In the genomic region with DNA sequence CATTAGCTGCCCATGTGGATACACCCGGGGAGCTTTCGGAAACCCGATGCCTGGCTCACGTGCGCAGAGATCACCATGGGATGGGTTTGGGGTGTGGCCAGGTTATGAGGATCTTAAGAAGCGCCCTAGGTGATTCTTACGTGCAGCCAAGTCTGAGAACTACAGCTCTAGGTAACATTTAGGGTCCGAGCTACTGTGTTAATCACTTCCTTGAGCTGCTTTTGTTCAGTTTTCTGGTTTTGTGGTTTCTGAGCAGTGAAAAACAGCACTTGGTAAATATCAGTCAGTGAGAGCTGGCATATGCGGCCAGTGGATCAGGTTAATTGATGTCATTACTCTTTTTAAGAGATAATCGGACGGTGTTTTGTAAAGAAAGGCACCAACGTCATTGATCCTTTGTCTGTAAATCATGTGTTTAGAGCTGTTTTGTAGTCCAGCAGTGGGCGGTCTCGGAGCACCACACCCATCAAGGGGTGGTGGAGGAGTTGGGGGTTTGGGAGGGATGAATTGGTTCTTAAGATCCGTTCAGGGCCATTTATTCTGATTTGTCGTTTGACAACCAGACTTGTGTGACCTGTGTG, we compare ENCODE assay signal across 17 cellular contexts.
DNase-seq lines count a peak whose midpoint lies in the region; ATAC-seq and TF ChIP-seq lines count a peak whose summit lies in the region.
"Had no signal": no experiment of that assay in that cellular context is flagged by ENCODE, and none has a peak within 500 bp of the region (broad histone marks: within the 10 kb centered on the region; RNA-seq: fewer than 3 reads in every experiment).

No MANE protein-coding gene starts in this region.

- no peak overlapping the region for H3K14ac ChIP-seq in H9 (ENCODE audit: insufficient read depth, low read length)
- no peak overlapping the region for H3K14ac ChIP-seq in neuronal stem cell (ENCODE audit: low read length)

- peaks cover 0 to 23% of the 10 kb centered on the region in 2 donors for H3K36me3 ChIP-seq in neuronal stem cell (replicated peaks in 1 of 2; ENCODE audit: control insufficient read depth in 2 of 2, insufficient read depth in 2 of 2, low read length in 2 of 2)
- H3K36me3 ChIP-seq: thoracic aorta had no signal

- TF ChIP-seq CTCF in H9 (conservative IDR thresholded peaks at IDR 0.05) = no peak

- no peak overlapping the region for H4K5ac ChIP-seq in H9 (ENCODE audit: insufficient read length, low read depth, low read length)

- H3K56ac ChIP-seq in H9 (ENCODE audit: insufficient read length, low read depth, low read length) = no peak overlapping the region

- H3K4ac ChIP-seq in H9 (ENCODE audit: low read depth, low read length) (no peak overlapping the region), neuronal stem cell (ENCODE audit: low read length) (no peak overlapping the region)

- H2AFZ ChIP-seq in H9 (ENCODE audit: low read length) (no peak overlapping the region), neuronal stem cell (ENCODE audit: low read length) (no peak overlapping the region)

- H2BK15ac ChIP-seq in H9 (ENCODE audit: low read depth, low read length) = no peak overlapping the region
- H2BK15ac ChIP-seq in neuronal stem cell (ENCODE audit: low read length) = no peak overlapping the region

- POLR2A ChIA-PET in activated CD4-positive, alpha-beta T cell treated with anti-CD3 and anti-CD28 coated beads for 36 hours (lab: Charles Lee) = no interaction called here
- POLR2A ChIA-PET in naive thymus-derived CD8-positive, alpha-beta T cell (lab: Charles Lee) = interaction anchor here (1.0 to 1.9 kb wide), 3 partner anchors 49 to 87 kb away, joined by 3 to 12 read pairs (median 4); no protein-coding TSS in a partner anchor

- H3K4me1 ChIP-seq in H9 (ENCODE audit: insufficient read depth, low read length) (no peaks in the 10 kb centered on the region), neuronal stem cell (ENCODE audit: control insufficient read depth in 2 of 2, insufficient read depth in 1 of 2, low read depth in 1 of 2, low read length in 2 of 2) (peaks cover 0 to 10% of the 10 kb centered on the region in 2 donors)

- no peaks in the 10 kb centered on the region for H3K79me2 ChIP-seq in H9 (ENCODE audit: insufficient read depth, low read length)

- H2BK5ac ChIP-seq in H9 (ENCODE audit: insufficient read length, low read length) (no peak overlapping the region), neuronal stem cell (ENCODE audit: low read length) (no peak overlapping the region)

- H3K9ac ChIP-seq in H9 (ENCODE audit: extremely low read depth, insufficient read length, low read length) = no peak overlapping the region
- H3K9ac ChIP-seq in neuronal stem cell (ENCODE audit: low read depth, low read length, poor library complexity) = no peak overlapping the region
- H3K9ac ChIP-seq: SK-N-SH had no signal

- peak overlapping the region; percentile 2 for H3K27ac Mint-ChIP-seq in activated CD4-positive, alpha-beta T cell treated with anti-CD3 and anti-CD28 coated beads for 36 hours
- H3K27ac Mint-ChIP-seq in H9 = peak overlapping the region in 2 of 3 experiments; percentile 37 to 68; a peak in 3 of 7 replicates
- H3K27ac Mint-ChIP-seq in T-helper 2 cell treated with Interferon-gamma antibody and Interleukin-4, amounts not matched to agents 5 μg/mL and 100 μg/mL, for 36 hours = peak overlapping the region; percentile 29
- H3K27ac Mint-ChIP-seq in naive thymus-derived CD8-positive, alpha-beta T cell = peak overlapping the region; percentile 87 to 94 (median 92)
- H3K27ac Mint-ChIP-seq: HFFc6 had no signal

- peak; percentile 63 for ATAC-seq in activated CD4-positive, alpha-beta T cell treated with anti-CD3 and anti-CD28 coated beads for 36 hours
- ATAC-seq in naive thymus-derived CD8-positive, alpha-beta T cell = peak; percentile 57 to 76
- no peak for ATAC-seq in GM21515 (IDR thresholded peaks at IDR 0.05; ENCODE audit: unreplicated experiment)
- ATAC-seq: PC-3 had no signal

- H4K8ac ChIP-seq in H9 (replicated peaks; ENCODE audit: insufficient read length, low read depth, low read length) (no peak overlapping the region), neuronal stem cell (ENCODE audit: low read depth, low read length) (no peak overlapping the region)

- H4K91ac ChIP-seq in H9 (ENCODE audit: insufficient read length, low read depth, low read length) = no peak overlapping the region
- H4K91ac ChIP-seq in neuronal stem cell (ENCODE audit: low read depth, low read length, poor library complexity) = no peak overlapping the region

- no peak overlapping the region for H3K4me3 Mint-ChIP-seq in activated CD4-positive, alpha-beta T cell treated with anti-CD3 and anti-CD28 coated beads for 36 hours
- H3K4me3 Mint-ChIP-seq in H9 = no peak overlapping the region
- H3K4me3 Mint-ChIP-seq in T-helper 2 cell treated with Interferon-gamma antibody and Interleukin-4, amounts not matched to agents 5 μg/mL and 100 μg/mL, for 36 hours = no peak overlapping the region
- peak overlapping the region in 9 of 10 donors; percentile 31 to 68 (median 51) for H3K4me3 Mint-ChIP-seq in naive thymus-derived CD8-positive, alpha-beta T cell
- H3K4me3 Mint-ChIP-seq: HFFc6 had no signal

- H3K27me3 ChIP-seq in H9 (ENCODE audit: insufficient read depth, low read length) = no peaks in the 10 kb centered on the region
- no peaks in the 10 kb centered on the region for H3K27me3 ChIP-seq in neuronal stem cell (ENCODE audit: control insufficient read depth in 3 of 3, insufficient read depth in 3 of 3, low read depth in 1 of 3, low read length in 3 of 3)

- H3K36me3 Mint-ChIP-seq in activated CD4-positive, alpha-beta T cell treated with anti-CD3 and anti-CD28 coated beads for 36 hours (ENCODE audit: low read depth) = peaks cover 64% of the 10 kb centered on the region
- H3K36me3 Mint-ChIP-seq in H9 (ENCODE audit: insufficient read depth in 1 of 3, low read depth in 3 of 3) = peaks cover 19 to 73% (median 67%) of the 10 kb centered on the region in 3 experiments; a peak in 6 of 7 replicates
- peaks cover 70% of the 10 kb centered on the region for H3K36me3 Mint-ChIP-seq in T-helper 2 cell treated with Interferon-gamma antibody and Interleukin-4, amounts not matched to agents 5 μg/mL and 100 μg/mL, for 36 hours (ENCODE audit: low read depth)
- peaks cover 11 to 95% (median 47%) of the 10 kb centered on the region in 3 donors for H3K36me3 Mint-ChIP-seq in naive thymus-derived CD8-positive, alpha-beta T cell

- H2BK120ac ChIP-seq in H9 (ENCODE audit: low read depth, low read length, poor library complexity, severe bottlenecking) = no peak overlapping the region
- no peak overlapping the region for H2BK120ac ChIP-seq in neuronal stem cell (ENCODE audit: low read depth, low read length)

- H3K23ac ChIP-seq in H9 (ENCODE audit: insufficient read length, low read depth, low read length) = no peak overlapping the region
- no peak overlapping the region for H3K23ac ChIP-seq in neuronal stem cell (ENCODE audit: low read depth, low read length, poor library complexity)

- no peak overlapping the region for H3K27ac ChIP-seq in H9 (ENCODE audit: insufficient read length, low read depth, low read length)
- H3K27ac ChIP-seq in neuronal stem cell (replicated peaks; ENCODE audit: low read length) = no peak overlapping the region
- H3K27ac ChIP-seq: skin epidermis, thoracic aorta, VCaP had no signal

- H3K4me3 ChIP-seq in neuronal stem cell (ENCODE audit: low read length in 2 of 2) = no peak overlapping the region
- H3K4me3 ChIP-seq: skin epidermis, thoracic aorta had no signal

- no peak overlapping the region for H3K18ac ChIP-seq in H9 (ENCODE audit: insufficient read length, low read depth, low read length)
- H3K18ac ChIP-seq in neuronal stem cell (ENCODE audit: low read length) = no peak overlapping the region

- no peak for DNase-seq in activated CD4-positive, alpha-beta T cell treated with anti-CD3 and anti-CD28 coated beads for 36 hours
- DNase-seq in activated CD4-positive, alpha-beta T cell treated with anti-CD3 and anti-CD28 coated beads, Interleukin-2, amount 50 U/mL, for 48 hours = no peak
- DNase-seq in H9 = no peak
- DNase-seq in T-helper 2 cell treated with Interferon-gamma antibody and Interleukin-4, amounts not matched to agents 5 μg/mL and 100 μg/mL, for 36 hours (ENCODE audit: low spot score) = no peak
- DNase-seq in naive thymus-derived CD8-positive, alpha-beta T cell = peak in 7 of 10 donors; percentile 7 to 45 (median 28)
- DNase-seq in neuronal stem cell (ENCODE audit: low spot score) = no peak
- no peak for DNase-seq in stimulated activated CD4-positive, alpha-beta T cell treated with anti-CD3 and anti-CD28 coated beads, Interleukin-4, amount 100 ng/mL, for 4 hours
- DNase-seq: ACHN; effector CD8-positive, alpha-beta T cell; foreskin fibroblast; HFFc6; PC-3; SK-N-SH had no signal

- WGBS in H9 (ENCODE audit: extremely low coverage, insufficient read length, low lambda C conversion rate) = no CpG with 5 or more reads among the region's 16 CpGs
- no CpG with 5 or more reads among the region's 16 CpGs for WGBS in neuronal stem cell (ENCODE audit: extremely low coverage in 2 of 2, insufficient read length in 2 of 2, insufficient replicate concordance in 1 of 2), 2 donors

- H4K20me1 ChIP-seq in H9 (ENCODE audit: control insufficient read depth, insufficient read depth, insufficient read length) = no peaks in the 10 kb centered on the region

- CTCF ChIA-PET in activated CD4-positive, alpha-beta T cell treated with anti-CD3 and anti-CD28 coated beads for 36 hours (lab: Charles Lee) = interaction anchor here (0.7 to 1.0 kb wide), 2 partner anchors 8 to 82 kb away, joined by 3 read pairs; no protein-coding TSS in a partner anchor

- H2AK5ac ChIP-seq in H9 (ENCODE audit: insufficient read length, low read length) (no peak overlapping the region), neuronal stem cell (ENCODE audit: low read depth, low read length) (no peak overlapping the region)

- no peak overlapping the region for H2BK12ac ChIP-seq in H9 (ENCODE audit: insufficient read length, low read depth, low read length)
- H2BK12ac ChIP-seq in neuronal stem cell (ENCODE audit: low read length) = no peak overlapping the region

- no peak overlapping the region for H2BK20ac ChIP-seq in H9 (ENCODE audit: low read depth, low read length, poor library complexity, severe bottlenecking)

- H3K4me2 ChIP-seq in H9 (ENCODE audit: insufficient read depth, insufficient read length, low read length) (no peak overlapping the region), neuronal stem cell (ENCODE audit: insufficient read depth, low read length, poor library complexity, severe bottlenecking) (no peak overlapping the region)
- H3K4me2 ChIP-seq: SK-N-SH had no signal

- no peak overlapping the region for H3T11ph ChIP-seq in H9 (ENCODE audit: low read length)

- intact Hi-C loops in activated CD4-positive, alpha-beta T cell treated with anti-CD3 and anti-CD28 coated beads for 36 hours (cut with DNase I, micrococcal nuclease) = no loop called here

- no peaks in the 10 kb centered on the region for H3K23me2 ChIP-seq in H9 (ENCODE audit: insufficient read length, low read depth, low read length, poor library complexity, severe bottlenecking)

- peaks cover 57% of the 10 kb centered on the region for H3K4me1 Mint-ChIP-seq in activated CD4-positive, alpha-beta T cell treated with anti-CD3 and anti-CD28 coated beads for 36 hours
- H3K4me1 Mint-ChIP-seq in H9 = peaks cover 4 to 8% of the 10 kb centered on the region in 2 experiments; a peak in 3 of 4 replicates
- peaks cover 23% of the 10 kb centered on the region for H3K4me1 Mint-ChIP-seq in T-helper 2 cell treated with Interferon-gamma antibody and Interleukin-4, amounts not matched to agents 5 μg/mL and 100 μg/mL, for 36 hours (ENCODE audit: low read depth)
- H3K4me1 Mint-ChIP-seq in naive thymus-derived CD8-positive, alpha-beta T cell = peaks cover 53 to 79% (median 75%) of the 10 kb centered on the region in 4 donors

- H3K9me3 ChIP-seq in H9 (ENCODE audit: control insufficient read depth, low read depth, low read length) (no peaks in the 10 kb centered on the region), neuronal stem cell (replicated peaks in 1 of 2; ENCODE audit: control insufficient read depth in 2 of 2, insufficient read depth in 1 of 2, low read depth in 1 of 2, low read length in 2 of 2) (no peaks in the 10 kb centered on the region)
- H3K9me3 ChIP-seq: SK-N-SH, thoracic aorta had no signal

- no peaks in the 10 kb centered on the region for H3K79me1 ChIP-seq in H9 (ENCODE audit: insufficient read depth, low read depth, low read length, poor library complexity, severe bottlenecking)
- no peaks in the 10 kb centered on the region for H3K79me1 ChIP-seq in neuronal stem cell (ENCODE audit: low read depth, low read length)

- no peaks in the 10 kb centered on the region for H3K9me3 Mint-ChIP-seq in activated CD4-positive, alpha-beta T cell treated with anti-CD3 and anti-CD28 coated beads for 36 hours (ENCODE audit: low read depth)
- H3K9me3 Mint-ChIP-seq in H9 = no peaks in the 10 kb centered on the region
- no peaks in the 10 kb centered on the region for H3K9me3 Mint-ChIP-seq in T-helper 2 cell treated with Interferon-gamma antibody and Interleukin-4, amounts not matched to agents 5 μg/mL and 100 μg/mL, for 36 hours
- H3K9me3 Mint-ChIP-seq in naive thymus-derived CD8-positive, alpha-beta T cell = no peaks in the 10 kb centered on the region
- H3K9me3 Mint-ChIP-seq: HFFc6 had no signal

- H3K27me3 Mint-ChIP-seq in activated CD4-positive, alpha-beta T cell treated with anti-CD3 and anti-CD28 coated beads for 36 hours = no peaks in the 10 kb centered on the region
- no peaks in the 10 kb centered on the region for H3K27me3 Mint-ChIP-seq in H9 (ENCODE audit: low read depth)
- H3K27me3 Mint-ChIP-seq in T-helper 2 cell treated with Interferon-gamma antibody and Interleukin-4, amounts not matched to agents 5 μg/mL and 100 μg/mL, for 36 hours (ENCODE audit: low read depth) = no peaks in the 10 kb centered on the region
- no peaks in the 10 kb centered on the region for H3K27me3 Mint-ChIP-seq in naive thymus-derived CD8-positive, alpha-beta T cell

Comparison
In these comparisons a context has a peak if more than half of its experiments do, and no peak if none do; other contexts are left out.
1. DNase-seq: peak in naive thymus-derived CD8-positive, alpha-beta T cell (7 of 10); none in activated CD4-positive, alpha-beta T cell treated with anti-CD3 and anti-CD28 coated beads for 36 hours (single experiment), activated CD4-positive, alpha-beta T cell treated with anti-CD3 and anti-CD28 coated beads, Interleukin-2, amount 50 U/mL, for 48 hours (0 of 2), H9 (single experiment), T-helper 2 cell treated with Interferon-gamma antibody and Interleukin-4, amounts not matched to agents 5 μg/mL and 100 μg/mL, for 36 hours (single experiment), neuronal stem cell (single experiment) and stimulated activated CD4-positive, alpha-beta T cell treated with anti-CD3 and anti-CD28 coated beads, Interleukin-4, amount 100 ng/mL, for 4 hours (0 of 2).
2. H3K27ac Mint-ChIP-seq: peak in every context shown above with its lines; median percentile 92 in naive thymus-derived CD8-positive, alpha-beta T cell; 52 in H9; 29 in T-helper 2 cell treated with Interferon-gamma antibody and Interleukin-4, amounts not matched to agents 5 μg/mL and 100 μg/mL, for 36 hours; 2 in activated CD4-positive, alpha-beta T cell treated with anti-CD3 and anti-CD28 coated beads for 36 hours.
3. H3K4me3 Mint-ChIP-seq: peak in naive thymus-derived CD8-positive, alpha-beta T cell (9 of 10); none in activated CD4-positive, alpha-beta T cell treated with anti-CD3 and anti-CD28 coated beads for 36 hours (single experiment), H9 (0 of 2) and T-helper 2 cell treated with Interferon-gamma antibody and Interleukin-4, amounts not matched to agents 5 μg/mL and 100 μg/mL, for 36 hours (single experiment).